In the genomic region with DNA sequence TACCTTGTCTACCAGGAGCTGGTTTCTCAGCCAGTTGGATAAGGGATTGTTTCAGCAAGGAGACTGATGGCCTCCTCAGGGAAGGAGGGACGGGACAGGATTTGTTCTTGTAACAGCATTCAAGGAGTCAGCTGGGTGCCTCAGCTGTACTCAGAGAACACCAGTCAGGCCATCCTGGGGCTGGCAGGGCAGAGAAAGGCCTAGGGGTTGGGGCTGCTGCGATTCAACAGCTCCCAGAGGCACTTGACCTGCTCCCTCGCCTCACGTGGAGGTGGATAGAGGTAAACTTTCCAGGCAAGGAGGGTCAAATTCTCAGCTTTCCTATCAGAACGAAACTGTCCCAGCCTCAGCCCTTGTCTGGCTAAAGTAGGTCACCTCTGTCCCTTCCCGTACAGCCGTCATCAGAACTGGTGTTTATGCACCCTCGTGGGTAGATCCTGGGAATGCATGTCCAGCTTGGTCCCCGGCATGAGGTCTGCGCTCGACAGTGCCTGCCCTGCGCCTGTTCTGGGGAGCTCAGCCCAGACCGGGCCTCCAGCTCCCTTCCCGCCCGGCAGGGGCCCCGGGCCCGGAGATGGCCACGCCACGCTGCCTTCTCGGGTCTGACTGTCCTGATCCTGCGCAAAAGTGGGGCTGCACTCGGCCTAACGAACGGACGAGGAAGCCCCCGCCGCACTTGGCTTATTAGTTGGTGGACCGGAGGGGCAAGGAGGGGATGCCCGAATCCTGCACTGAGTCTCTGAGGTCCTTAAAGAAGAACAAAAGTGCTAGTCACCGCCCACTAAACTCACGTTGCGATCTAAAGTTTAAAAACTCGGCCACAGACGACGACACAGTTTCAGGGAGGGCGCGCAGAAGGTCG, we compare ENCODE assay signal across 8 cellular contexts. TPM values are rescaled to one million over a fixed set of nuclear protein-coding genes. Genes with fewer than 3 reads are reported as not detected.
DNase-seq lines count a peak whose midpoint lies in the region; ATAC-seq and TF ChIP-seq lines count a peak whose summit lies in the region.

No MANE protein-coding gene starts in this region.

- H3K27me3 Mint-ChIP-seq in CD14-positive monocyte (ENCODE audit: low read depth in 3 of 3) (no peaks in the 10 kb centered on the region), glutamatergic neuron (ENCODE audit: unreplicated experiment) (peaks cover 1% of the 10 kb centered on the region)

- intact Hi-C loops in CD14-positive monocyte (cut with micrococcal nuclease): loop anchor here (2.0 to 5.0 kb wide), 5 partner anchors 19 to 53 kb away; no protein-coding TSS in a partner anchor

- TF ChIP-seq CTCF in CD14-positive monocyte (IDR thresholded peaks at IDR 0.05): peak; percentile 18
- no peak for TF ChIP-seq CTCF in glutamatergic neuron (IDR thresholded peaks at IDR 0.05; ENCODE audit: partially characterized antibody, unreplicated experiment)

- peaks cover 36% of the 10 kb centered on the region for H3K4me1 Mint-ChIP-seq in CD14-positive monocyte
- peaks cover 8% of the 10 kb centered on the region for H3K4me1 Mint-ChIP-seq in glutamatergic neuron (ENCODE audit: low read depth, unreplicated experiment)

- H3K36me3 Mint-ChIP-seq in CD14-positive monocyte (peaks cover 13 to 15% of the 10 kb centered on the region in 2 donors), glutamatergic neuron (ENCODE audit: unreplicated experiment) (no peaks in the 10 kb centered on the region)

- peak; percentile 19 for ATAC-seq in GM19351 (IDR thresholded peaks at IDR 0.05; ENCODE audit: unreplicated experiment)

- DNase-seq in CD14-positive monocyte (ENCODE audit: low spot score) (peak; percentile 53), HK-2 (ENCODE audit: unreplicated experiment) (peak; percentile 56), glutamatergic neuron (peak; percentile 23), occipital lobe (lab: John Stamatoyannopoulos, UW) (peak; percentile 30), activated gamma-delta T cell (lab: John Stamatoyannopoulos, UW) (no peak), NCI-H1436 treated with DMSO at 0.1 percent for 48 hours (lab: John Stamatoyannopoulos, UW) (no peak)
- peak; percentile 26 for DNase-seq in activated naive CD4-positive, alpha-beta T cell treated with anti-CD3 and anti-CD28 coated beads, Interleukin-2, amount 50 U/mL, for 16 hours

- H3K9me3 Mint-ChIP-seq in CD14-positive monocyte (peaks cover 0 to 2% (median 0%) of the 10 kb centered on the region in 7 donors), glutamatergic neuron (ENCODE audit: unreplicated experiment) (peaks cover 1% of the 10 kb centered on the region)

- H3K4me3 Mint-ChIP-seq in CD14-positive monocyte (peak overlapping the region; percentile 97 to 99), glutamatergic neuron (ENCODE audit: unreplicated experiment) (peak overlapping the region; percentile 91)

- H3K27ac Mint-ChIP-seq in CD14-positive monocyte (peak overlapping the region; percentile 98 to 99 (median 98)), glutamatergic neuron (ENCODE audit: unreplicated experiment) (peak overlapping the region; percentile 76)

RNA-seq across cellular contexts. Expression of gene CCDC134, which starts 0.8 kb away (rescaled TPM):
- 1 to 10 TPM; 2.1 to 2.4 TPM for polyA plus RNA-seq in CD14-positive monocyte
- 9.4 TPM for total RNA-seq in glutamatergic neuron (ENCODE audit: unreplicated experiment)
- total RNA-seq in occipital lobe: 12.2 TPM

RNA-seq across cellular contexts. Expression of gene SREBF2, which starts 33.2 kb away (rescaled TPM):
- 10 to 100 TPM; 22.2 to 25.1 TPM for polyA plus RNA-seq in CD14-positive monocyte
- 291 TPM for total RNA-seq in glutamatergic neuron (ENCODE audit: unreplicated experiment)
- 65.5 TPM for total RNA-seq in occipital lobe

Comparison
In these comparisons a context has a peak if more than half of its experiments do, and no peak if none do; other contexts are left out.
1. DNase-seq: peak in CD14-positive monocyte (single experiment), HK-2 (single experiment), activated naive CD4-positive, alpha-beta T cell treated with anti-CD3 and anti-CD28 coated beads, Interleukin-2, amount 50 U/mL, for 16 hours (single experiment), glutamatergic neuron (single experiment) and occipital lobe (single experiment); none in activated gamma-delta T cell (single experiment) and NCI-H1436 treated with DMSO at 0.1 percent for 48 hours (single experiment).